9 cellular contexts compared by ENCODE assay signal in the genomic region with DNA sequence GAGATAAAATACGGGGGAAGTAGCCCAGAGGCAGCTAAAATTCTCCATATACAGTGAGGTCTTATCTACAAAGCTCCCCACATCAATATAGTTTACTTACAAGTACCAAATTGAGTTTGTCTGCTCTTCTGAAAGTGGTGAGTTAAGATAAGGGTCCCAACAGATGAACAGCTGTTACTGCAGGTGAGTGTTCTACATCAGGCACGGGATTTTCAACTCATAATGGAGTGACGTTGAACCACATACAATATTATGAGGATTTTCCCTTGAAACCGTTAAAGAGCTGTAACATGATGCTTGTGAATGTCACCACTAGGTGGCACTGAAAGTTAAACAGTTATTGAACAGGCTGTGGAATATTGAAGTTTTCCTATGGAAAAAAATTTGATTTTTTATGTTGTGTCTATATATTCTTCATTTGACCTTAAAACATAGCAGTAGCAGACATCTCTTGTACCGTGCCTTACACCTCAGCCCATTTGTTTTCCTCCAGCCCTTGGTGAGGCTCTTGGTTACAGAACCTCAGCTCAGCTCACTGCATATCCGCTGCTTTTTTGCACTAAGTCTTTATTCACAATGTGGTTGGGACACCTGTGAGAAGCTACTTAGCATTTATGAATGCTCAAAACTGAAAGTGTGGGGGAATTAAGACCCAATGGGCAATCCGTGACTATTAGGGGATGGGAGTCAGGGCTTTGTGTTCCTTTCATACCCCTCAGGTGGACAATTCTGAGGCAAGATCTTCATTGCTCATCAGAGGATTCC. TPM values are rescaled to one million over a fixed set of nuclear protein-coding genes. Genes with fewer than 3 reads are reported as not detected.
DNase-seq lines count a peak whose midpoint lies in the region; ATAC-seq and TF ChIP-seq lines count a peak whose summit lies in the region.
"Had no signal": no experiment of that assay in that cellular context is flagged by ENCODE, and none has a peak within 500 bp of the region (broad histone marks: within the 10 kb centered on the region; RNA-seq: fewer than 3 reads in every experiment).

No MANE protein-coding gene starts in this region.

- H3K4me3 ChIP-seq in Caco-2 (ENCODE audit: low read depth, low read length) (no peak overlapping the region), LNCaP clone FGC (ENCODE audit: low read depth, low read length) (no peak overlapping the region), fibroblast of mammary gland (ENCODE audit: control insufficient read depth, low read depth, low read length) (no peak overlapping the region)

- POLR2A ChIA-PET in Caco-2 (lab: Charles Lee), result no interaction called here

- no peaks in the 10 kb centered on the region for H3K4me1 ChIP-seq in Caco-2

- TF ChIP-seq CTCF in Caco-2 (IDR thresholded peaks at IDR 0.05; ENCODE audit: insufficient read depth in 1 of 2, low read depth in 1 of 2, low read length in 1 of 2, severe bottlenecking in 1 of 2, unreplicated experiment in 1 of 2), result peak; percentile 63 to 79
- peak; percentile 71 for TF ChIP-seq CTCF in LNCaP clone FGC (IDR thresholded peaks at IDR 0.05; ENCODE audit: control insufficient read depth, extremely low read depth, insufficient read depth)
- peak; percentile 79 for TF ChIP-seq CTCF in fibroblast of mammary gland (conservative IDR thresholded peaks at IDR 0.05; ENCODE audit: control insufficient read depth, insufficient read depth, low read depth, low read length)
- peak; percentile 81 for TF ChIP-seq CTCF in osteocyte (IDR thresholded peaks at IDR 0.05)

- H3K36me3 Mint-ChIP-seq in Caco-2 (ENCODE audit: insufficient read depth, unreplicated experiment), result no peaks in the 10 kb centered on the region
- no peaks in the 10 kb centered on the region for H3K36me3 Mint-ChIP-seq in osteocyte (ENCODE audit: unreplicated experiment)

- H3K9me3 Mint-ChIP-seq in Caco-2 (ENCODE audit: unreplicated experiment) (no peaks in the 10 kb centered on the region), osteocyte (ENCODE audit: unreplicated experiment) (no peaks in the 10 kb centered on the region)

- H3K27me3 Mint-ChIP-seq in Caco-2 (ENCODE audit: insufficient read depth, unreplicated experiment) (peaks cover 5% of the 10 kb centered on the region), osteocyte (ENCODE audit: unreplicated experiment) (peaks cover 25% of the 10 kb centered on the region)

- no TSS peak for BruUV-seq in Caco-2 (replicated peaks; lab: Mats Ljungman, UMichigan)

- intact Hi-C loops in Caco-2 (cut with micrococcal nuclease; ENCODE audit: unreplicated experiment), result loop anchor here (1.0 to 10.0 kb wide), 4 partner anchors 121 to 868 kb away; no protein-coding TSS in a partner anchor

- DNase-seq in Caco-2, result peak in 1 of 2 experiments; percentile 43
- DNase-seq in LNCaP clone FGC (ENCODE audit: low read depth), result peak; percentile 38
- peak; percentile 52 for DNase-seq in SW480 (ENCODE audit: low spot score)
- peak; percentile 73 for DNase-seq in fibroblast of mammary gland (ENCODE audit: low read depth)
- no peak for DNase-seq in osteocyte (ENCODE audit: extremely low spot score, unreplicated experiment)
- DNase-seq in islet precursor cell, result no peak

- CTCF ChIA-PET in Caco-2 (lab: Charles Lee), result interaction anchor here (0.9 to 2.0 kb wide), 7 partner anchors 9 to 868 kb away, joined by 3 to 16 read pairs (median 6); no protein-coding TSS in a partner anchor

- no peaks in the 10 kb centered on the region for H3K27me3 ChIP-seq in Caco-2 (replicated peaks; ENCODE audit: control insufficient read depth, insufficient read depth, low read length)

- no peak overlapping the region for H3K27ac Mint-ChIP-seq in Caco-2 (ENCODE audit: unreplicated experiment)
- H3K27ac Mint-ChIP-seq in osteocyte (ENCODE audit: unreplicated experiment), result no peak overlapping the region

- no peaks in the 10 kb centered on the region for H3K9me3 ChIP-seq in Caco-2

- H3K4me1 Mint-ChIP-seq in Caco-2 (ENCODE audit: low read depth, unreplicated experiment) (no peaks in the 10 kb centered on the region), osteocyte (ENCODE audit: unreplicated experiment) (no peaks in the 10 kb centered on the region)

- no peaks in the 10 kb centered on the region for H3K36me3 ChIP-seq in Caco-2 (ENCODE audit: control insufficient read depth, insufficient read depth, low read length)

- H3K4me3 Mint-ChIP-seq in Caco-2 (ENCODE audit: unreplicated experiment) (no peak overlapping the region), osteocyte (ENCODE audit: unreplicated experiment) (no peak overlapping the region)

- peak; percentile 79 for ATAC-seq in GM18861 (IDR thresholded peaks at IDR 0.05; ENCODE audit: unreplicated experiment)
- no peak for ATAC-seq in HG03196 (IDR thresholded peaks at IDR 0.05; ENCODE audit: unreplicated experiment)

RNA-seq across cellular contexts. Expression of a gene that starts 23.2 kb away (rescaled TPM):
- total RNA-seq in Caco-2 (2022) (not detected in 2 replicates), osteocyte (not detected in 2 replicates)

RNA-seq across cellular contexts. Expression of a gene that starts 50.3 kb away (rescaled TPM):
- total RNA-seq in Caco-2 (2022) (not detected in 2 replicates), osteocyte (not detected in 2 replicates)
- total RNA-seq: urinary bladder had no signal

Comparison
In these comparisons a context has a peak if more than half of its experiments do, and no peak if none do; other contexts are left out.
1. DNase-seq: peak in LNCaP clone FGC (single experiment), SW480 (single experiment) and fibroblast of mammary gland (single experiment); none in osteocyte (single experiment) and islet precursor cell (single experiment).
2. Peak in every context shown above with its lines, with median percentiles within 50 percentile points of each other: CTCF ChIP-seq.